Comparison of ENCODE assay signal across 1 cellular context in the genomic region with DNA sequence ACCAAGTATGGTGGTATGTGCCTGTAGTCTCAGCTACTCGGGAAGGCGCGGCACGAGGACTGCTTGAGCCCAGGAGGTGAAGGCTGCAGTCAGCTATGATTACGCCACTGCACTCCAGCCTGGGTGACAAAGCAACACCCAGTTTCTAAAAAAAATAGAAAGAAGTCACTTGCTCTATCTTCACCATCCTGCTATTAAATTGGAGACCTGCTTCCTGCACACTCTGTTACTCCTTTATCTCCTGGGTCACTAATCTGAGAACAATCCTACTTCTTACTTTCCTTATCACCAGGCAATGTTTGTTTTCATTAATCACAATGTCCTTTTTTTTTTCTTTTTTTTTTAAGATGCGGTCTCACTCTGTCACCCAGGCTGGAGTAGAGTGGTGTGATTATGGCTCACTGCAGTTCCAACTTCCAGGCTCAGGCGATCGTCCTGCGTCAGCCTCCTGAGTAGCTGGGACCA.
A peak's percentile ranks its signal among the peaks of the same experiment; 100 is the strongest.
TF ChIP-seq lines count a peak whose summit lies in the region.

No MANE protein-coding gene starts in this region.

TF ChIP-seq in K562, 482 proteins besides CTCF, POLR2A, EP300 and RAD21 (continued from another document and continues in another):
- TF ChIP-seq, protein P1, sequence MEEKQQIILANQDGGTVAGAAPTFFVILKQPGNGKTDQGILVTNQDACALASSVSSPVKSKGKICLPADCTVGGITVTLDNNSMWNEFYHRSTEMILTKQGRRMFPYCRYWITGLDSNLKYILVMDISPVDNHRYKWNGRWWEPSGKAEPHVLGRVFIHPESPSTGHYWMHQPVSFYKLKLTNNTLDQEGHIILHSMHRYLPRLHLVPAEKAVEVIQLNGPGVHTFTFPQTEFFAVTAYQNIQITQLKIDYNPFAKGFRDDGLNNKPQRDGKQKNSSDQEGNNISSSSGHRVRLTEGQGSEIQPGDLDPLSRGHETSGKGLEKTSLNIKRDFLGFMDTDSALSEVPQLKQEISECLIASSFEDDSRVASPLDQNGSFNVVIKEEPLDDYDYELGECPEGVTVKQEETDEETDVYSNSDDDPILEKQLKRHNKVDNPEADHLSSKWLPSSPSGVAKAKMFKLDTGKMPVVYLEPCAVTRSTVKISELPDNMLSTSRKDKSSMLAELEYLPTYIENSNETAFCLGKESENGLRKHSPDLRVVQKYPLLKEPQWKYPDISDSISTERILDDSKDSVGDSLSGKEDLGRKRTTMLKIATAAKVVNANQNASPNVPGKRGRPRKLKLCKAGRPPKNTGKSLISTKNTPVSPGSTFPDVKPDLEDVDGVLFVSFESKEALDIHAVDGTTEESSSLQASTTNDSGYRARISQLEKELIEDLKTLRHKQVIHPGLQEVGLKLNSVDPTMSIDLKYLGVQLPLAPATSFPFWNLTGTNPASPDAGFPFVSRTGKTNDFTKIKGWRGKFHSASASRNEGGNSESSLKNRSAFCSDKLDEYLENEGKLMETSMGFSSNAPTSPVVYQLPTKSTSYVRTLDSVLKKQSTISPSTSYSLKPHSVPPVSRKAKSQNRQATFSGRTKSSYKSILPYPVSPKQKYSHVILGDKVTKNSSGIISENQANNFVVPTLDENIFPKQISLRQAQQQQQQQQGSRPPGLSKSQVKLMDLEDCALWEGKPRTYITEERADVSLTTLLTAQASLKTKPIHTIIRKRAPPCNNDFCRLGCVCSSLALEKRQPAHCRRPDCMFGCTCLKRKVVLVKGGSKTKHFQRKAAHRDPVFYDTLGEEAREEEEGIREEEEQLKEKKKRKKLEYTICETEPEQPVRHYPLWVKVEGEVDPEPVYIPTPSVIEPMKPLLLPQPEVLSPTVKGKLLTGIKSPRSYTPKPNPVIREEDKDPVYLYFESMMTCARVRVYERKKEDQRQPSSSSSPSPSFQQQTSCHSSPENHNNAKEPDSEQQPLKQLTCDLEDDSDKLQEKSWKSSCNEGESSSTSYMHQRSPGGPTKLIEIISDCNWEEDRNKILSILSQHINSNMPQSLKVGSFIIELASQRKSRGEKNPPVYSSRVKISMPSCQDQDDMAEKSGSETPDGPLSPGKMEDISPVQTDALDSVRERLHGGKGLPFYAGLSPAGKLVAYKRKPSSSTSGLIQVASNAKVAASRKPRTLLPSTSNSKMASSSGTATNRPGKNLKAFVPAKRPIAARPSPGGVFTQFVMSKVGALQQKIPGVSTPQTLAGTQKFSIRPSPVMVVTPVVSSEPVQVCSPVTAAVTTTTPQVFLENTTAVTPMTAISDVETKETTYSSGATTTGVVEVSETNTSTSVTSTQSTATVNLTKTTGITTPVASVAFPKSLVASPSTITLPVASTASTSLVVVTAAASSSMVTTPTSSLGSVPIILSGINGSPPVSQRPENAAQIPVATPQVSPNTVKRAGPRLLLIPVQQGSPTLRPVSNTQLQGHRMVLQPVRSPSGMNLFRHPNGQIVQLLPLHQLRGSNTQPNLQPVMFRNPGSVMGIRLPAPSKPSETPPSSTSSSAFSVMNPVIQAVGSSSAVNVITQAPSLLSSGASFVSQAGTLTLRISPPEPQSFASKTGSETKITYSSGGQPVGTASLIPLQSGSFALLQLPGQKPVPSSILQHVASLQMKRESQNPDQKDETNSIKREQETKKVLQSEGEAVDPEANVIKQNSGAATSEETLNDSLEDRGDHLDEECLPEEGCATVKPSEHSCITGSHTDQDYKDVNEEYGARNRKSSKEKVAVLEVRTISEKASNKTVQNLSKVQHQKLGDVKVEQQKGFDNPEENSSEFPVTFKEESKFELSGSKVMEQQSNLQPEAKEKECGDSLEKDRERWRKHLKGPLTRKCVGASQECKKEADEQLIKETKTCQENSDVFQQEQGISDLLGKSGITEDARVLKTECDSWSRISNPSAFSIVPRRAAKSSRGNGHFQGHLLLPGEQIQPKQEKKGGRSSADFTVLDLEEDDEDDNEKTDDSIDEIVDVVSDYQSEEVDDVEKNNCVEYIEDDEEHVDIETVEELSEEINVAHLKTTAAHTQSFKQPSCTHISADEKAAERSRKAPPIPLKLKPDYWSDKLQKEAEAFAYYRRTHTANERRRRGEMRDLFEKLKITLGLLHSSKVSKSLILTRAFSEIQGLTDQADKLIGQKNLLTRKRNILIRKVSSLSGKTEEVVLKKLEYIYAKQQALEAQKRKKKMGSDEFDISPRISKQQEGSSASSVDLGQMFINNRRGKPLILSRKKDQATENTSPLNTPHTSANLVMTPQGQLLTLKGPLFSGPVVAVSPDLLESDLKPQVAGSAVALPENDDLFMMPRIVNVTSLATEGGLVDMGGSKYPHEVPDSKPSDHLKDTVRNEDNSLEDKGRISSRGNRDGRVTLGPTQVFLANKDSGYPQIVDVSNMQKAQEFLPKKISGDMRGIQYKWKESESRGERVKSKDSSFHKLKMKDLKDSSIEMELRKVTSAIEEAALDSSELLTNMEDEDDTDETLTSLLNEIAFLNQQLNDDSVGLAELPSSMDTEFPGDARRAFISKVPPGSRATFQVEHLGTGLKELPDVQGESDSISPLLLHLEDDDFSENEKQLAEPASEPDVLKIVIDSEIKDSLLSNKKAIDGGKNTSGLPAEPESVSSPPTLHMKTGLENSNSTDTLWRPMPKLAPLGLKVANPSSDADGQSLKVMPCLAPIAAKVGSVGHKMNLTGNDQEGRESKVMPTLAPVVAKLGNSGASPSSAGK (IDR thresholded peaks at IDR 0.05), result no peak
- TF ChIP-seq, protein P2, sequence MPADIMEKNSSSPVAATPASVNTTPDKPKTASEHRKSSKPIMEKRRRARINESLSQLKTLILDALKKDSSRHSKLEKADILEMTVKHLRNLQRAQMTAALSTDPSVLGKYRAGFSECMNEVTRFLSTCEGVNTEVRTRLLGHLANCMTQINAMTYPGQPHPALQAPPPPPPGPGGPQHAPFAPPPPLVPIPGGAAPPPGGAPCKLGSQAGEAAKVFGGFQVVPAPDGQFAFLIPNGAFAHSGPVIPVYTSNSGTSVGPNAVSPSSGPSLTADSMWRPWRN (IDR thresholded peaks at IDR 0.05; ENCODE audit: low read depth), result peak; percentile 88
- TF ChIP-seq COPS2 (conservative IDR thresholded peaks at IDR 0.05) (no peak), ZNF780A (CRISPR knock-in tag; IDR thresholded peaks at IDR 0.05) (no peak), MEF2D (tag; conservative IDR thresholded peaks at IDR 0.05; ENCODE audit: low read depth) (no peak), KLF16 (IDR thresholded peaks at IDR 0.05) (peak; percentile 24; the same call in 1 of the 2 replicates), FOXP1 (CRISPR knock-in tag; IDR thresholded peaks at IDR 0.05) (no peak), ILK (tag; IDR thresholded peaks at IDR 0.05; ENCODE audit: borderline replicate concordance, low read depth) (no peak), ZNF830 (CRISPR knock-in tag; IDR thresholded peaks at IDR 0.05) (no peak), L3MBTL2 (IDR thresholded peaks at IDR 0.05) (peak; percentile 34; the same call in 1 of the 2 replicates), XRCC4 (IDR thresholded peaks at IDR 0.05; ENCODE audit: extremely low read depth, insufficient read depth, insufficient read length) (no peak), WHSC1 (IDR thresholded peaks at IDR 0.05; ENCODE audit: low read length) (no peak), ZNF134 (CRISPR knock-in tag; conservative IDR thresholded peaks at IDR 0.05) (no peak), ATF1 (CRISPR knock-in tag; IDR thresholded peaks at IDR 0.05) (no peak), ATF1 (tag; IDR thresholded peaks at IDR 0.05) (peak; percentile 33; the same call in 1 of the 2 replicates), PTTG1 (tag; IDR thresholded peaks at IDR 0.05; ENCODE audit: low read depth) (no peak), SP2 (IDR thresholded peaks at IDR 0.05; ENCODE audit: extremely low read depth, low read depth, low read length, poor library complexity, severe bottlenecking) (no peak)
- TF ChIP-seq, protein P3, sequence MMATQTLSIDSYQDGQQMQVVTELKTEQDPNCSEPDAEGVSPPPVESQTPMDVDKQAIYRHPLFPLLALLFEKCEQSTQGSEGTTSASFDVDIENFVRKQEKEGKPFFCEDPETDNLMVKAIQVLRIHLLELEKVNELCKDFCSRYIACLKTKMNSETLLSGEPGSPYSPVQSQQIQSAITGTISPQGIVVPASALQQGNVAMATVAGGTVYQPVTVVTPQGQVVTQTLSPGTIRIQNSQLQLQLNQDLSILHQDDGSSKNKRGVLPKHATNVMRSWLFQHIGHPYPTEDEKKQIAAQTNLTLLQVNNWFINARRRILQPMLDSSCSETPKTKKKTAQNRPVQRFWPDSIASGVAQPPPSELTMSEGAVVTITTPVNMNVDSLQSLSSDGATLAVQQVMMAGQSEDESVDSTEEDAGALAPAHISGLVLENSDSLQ (IDR thresholded peaks at IDR 0.05), result 0 out of 2 replicates have a peak, but pooled peaks have one; percentile 24
- TF ChIP-seq, protein P4, sequence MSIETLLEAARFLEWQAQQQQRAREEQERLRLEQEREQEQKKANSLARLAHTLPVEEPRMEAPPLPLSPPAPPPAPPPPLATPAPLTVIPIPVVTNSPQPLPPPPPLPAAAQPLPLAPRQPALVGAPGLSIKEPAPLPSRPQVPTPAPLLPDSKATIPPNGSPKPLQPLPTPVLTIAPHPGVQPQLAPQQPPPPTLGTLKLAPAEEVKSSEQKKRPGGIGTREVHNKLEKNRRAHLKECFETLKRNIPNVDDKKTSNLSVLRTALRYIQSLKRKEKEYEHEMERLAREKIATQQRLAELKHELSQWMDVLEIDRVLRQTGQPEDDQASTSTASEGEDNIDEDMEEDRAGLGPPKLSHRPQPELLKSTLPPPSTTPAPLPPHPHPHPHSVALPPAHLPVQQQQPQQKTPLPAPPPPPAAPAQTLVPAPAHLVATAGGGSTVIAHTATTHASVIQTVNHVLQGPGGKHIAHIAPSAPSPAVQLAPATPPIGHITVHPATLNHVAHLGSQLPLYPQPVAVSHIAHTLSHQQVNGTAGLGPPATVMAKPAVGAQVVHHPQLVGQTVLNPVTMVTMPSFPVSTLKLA (conservative IDR thresholded peaks at IDR 0.05), result no peak
- TF ChIP-seq, protein P5, sequence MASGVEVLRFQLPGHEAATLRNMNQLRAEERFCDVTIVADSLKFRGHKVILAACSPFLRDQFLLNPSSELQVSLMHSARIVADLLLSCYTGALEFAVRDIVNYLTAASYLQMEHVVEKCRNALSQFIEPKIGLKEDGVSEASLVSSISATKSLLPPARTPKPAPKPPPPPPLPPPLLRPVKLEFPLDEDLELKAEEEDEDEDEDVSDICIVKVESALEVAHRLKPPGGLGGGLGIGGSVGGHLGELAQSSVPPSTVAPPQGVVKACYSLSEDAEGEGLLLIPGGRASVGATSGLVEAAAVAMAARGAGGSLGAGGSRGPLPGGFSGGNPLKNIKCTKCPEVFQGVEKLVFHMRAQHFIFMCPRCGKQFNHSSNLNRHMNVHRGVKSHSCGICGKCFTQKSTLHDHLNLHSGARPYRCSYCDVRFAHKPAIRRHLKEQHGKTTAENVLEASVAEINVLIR (CRISPR knock-in tag; IDR thresholded peaks at IDR 0.05), result no peak
- TF ChIP-seq, protein P6, sequence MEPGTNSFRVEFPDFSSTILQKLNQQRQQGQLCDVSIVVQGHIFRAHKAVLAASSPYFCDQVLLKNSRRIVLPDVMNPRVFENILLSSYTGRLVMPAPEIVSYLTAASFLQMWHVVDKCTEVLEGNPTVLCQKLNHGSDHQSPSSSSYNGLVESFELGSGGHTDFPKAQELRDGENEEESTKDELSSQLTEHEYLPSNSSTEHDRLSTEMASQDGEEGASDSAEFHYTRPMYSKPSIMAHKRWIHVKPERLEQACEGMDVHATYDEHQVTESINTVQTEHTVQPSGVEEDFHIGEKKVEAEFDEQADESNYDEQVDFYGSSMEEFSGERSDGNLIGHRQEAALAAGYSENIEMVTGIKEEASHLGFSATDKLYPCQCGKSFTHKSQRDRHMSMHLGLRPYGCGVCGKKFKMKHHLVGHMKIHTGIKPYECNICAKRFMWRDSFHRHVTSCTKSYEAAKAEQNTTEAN (CRISPR knock-in tag; IDR thresholded peaks at IDR 0.05), result no peak
- TF ChIP-seq, protein P7, sequence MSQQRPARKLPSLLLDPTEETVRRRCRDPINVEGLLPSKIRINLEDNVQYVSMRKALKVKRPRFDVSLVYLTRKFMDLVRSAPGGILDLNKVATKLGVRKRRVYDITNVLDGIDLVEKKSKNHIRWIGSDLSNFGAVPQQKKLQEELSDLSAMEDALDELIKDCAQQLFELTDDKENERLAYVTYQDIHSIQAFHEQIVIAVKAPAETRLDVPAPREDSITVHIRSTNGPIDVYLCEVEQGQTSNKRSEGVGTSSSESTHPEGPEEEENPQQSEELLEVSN (IDR thresholded peaks at IDR 0.05; ENCODE audit: borderline replicate concordance in 1 of 2, extremely low read depth in 1 of 2, insufficient read depth in 1 of 2, insufficient read length in 1 of 2, low read depth in 1 of 2, low read length in 1 of 2, poor library complexity in 1 of 2, severe bottlenecking in 1 of 2), result peak in 1 of 2 experiments; percentile 22
- TF ChIP-seq, protein P8, sequence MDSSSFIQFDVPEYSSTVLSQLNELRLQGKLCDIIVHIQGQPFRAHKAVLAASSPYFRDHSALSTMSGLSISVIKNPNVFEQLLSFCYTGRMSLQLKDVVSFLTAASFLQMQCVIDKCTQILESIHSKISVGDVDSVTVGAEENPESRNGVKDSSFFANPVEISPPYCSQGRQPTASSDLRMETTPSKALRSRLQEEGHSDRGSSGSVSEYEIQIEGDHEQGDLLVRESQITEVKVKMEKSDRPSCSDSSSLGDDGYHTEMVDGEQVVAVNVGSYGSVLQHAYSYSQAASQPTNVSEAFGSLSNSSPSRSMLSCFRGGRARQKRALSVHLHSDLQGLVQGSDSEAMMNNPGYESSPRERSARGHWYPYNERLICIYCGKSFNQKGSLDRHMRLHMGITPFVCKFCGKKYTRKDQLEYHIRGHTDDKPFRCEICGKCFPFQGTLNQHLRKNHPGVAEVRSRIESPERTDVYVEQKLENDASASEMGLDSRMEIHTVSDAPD (CRISPR knock-in tag; IDR thresholded peaks at IDR 0.05), result no peak
- TF ChIP-seq, protein P9, sequence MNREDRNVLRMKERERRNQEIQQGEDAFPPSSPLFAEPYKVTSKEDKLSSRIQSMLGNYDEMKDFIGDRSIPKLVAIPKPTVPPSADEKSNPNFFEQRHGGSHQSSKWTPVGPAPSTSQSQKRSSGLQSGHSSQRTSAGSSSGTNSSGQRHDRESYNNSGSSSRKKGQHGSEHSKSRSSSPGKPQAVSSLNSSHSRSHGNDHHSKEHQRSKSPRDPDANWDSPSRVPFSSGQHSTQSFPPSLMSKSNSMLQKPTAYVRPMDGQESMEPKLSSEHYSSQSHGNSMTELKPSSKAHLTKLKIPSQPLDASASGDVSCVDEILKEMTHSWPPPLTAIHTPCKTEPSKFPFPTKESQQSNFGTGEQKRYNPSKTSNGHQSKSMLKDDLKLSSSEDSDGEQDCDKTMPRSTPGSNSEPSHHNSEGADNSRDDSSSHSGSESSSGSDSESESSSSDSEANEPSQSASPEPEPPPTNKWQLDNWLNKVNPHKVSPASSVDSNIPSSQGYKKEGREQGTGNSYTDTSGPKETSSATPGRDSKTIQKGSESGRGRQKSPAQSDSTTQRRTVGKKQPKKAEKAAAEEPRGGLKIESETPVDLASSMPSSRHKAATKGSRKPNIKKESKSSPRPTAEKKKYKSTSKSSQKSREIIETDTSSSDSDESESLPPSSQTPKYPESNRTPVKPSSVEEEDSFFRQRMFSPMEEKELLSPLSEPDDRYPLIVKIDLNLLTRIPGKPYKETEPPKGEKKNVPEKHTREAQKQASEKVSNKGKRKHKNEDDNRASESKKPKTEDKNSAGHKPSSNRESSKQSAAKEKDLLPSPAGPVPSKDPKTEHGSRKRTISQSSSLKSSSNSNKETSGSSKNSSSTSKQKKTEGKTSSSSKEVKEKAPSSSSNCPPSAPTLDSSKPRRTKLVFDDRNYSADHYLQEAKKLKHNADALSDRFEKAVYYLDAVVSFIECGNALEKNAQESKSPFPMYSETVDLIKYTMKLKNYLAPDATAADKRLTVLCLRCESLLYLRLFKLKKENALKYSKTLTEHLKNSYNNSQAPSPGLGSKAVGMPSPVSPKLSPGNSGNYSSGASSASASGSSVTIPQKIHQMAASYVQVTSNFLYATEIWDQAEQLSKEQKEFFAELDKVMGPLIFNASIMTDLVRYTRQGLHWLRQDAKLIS (CRISPR knock-in tag; IDR thresholded peaks at IDR 0.05), result no peak
